ENCODE assay signal across 10 cellular contexts in genomic region chr20:36644032-36644712, GRCh38.
DNase-seq lines count a peak whose midpoint lies in the region.
"Had no signal": no experiment of that assay in that cellular context is flagged by ENCODE, and none has a peak within 500 bp of the region (broad histone marks: within the 10 kb centered on the region; RNA-seq: fewer than 3 reads in every experiment).

No MANE protein-coding gene starts in this region.

- H3K27ac ChIP-seq in skin epidermis (peak overlapping the region in 7 of 21 experiments; percentile 35 to 90 (median 85)), caudate nucleus (ENCODE audit: low read depth, low read length) (no peak overlapping the region)

- H3K4me3 ChIP-seq in skin epidermis: peak overlapping the region in 5 of 7 experiments; percentile 11 to 35 (median 17)

- peak; percentile 40 for DNase-seq in activated CD4-positive, alpha-beta T cell treated with anti-CD3 and anti-CD28 coated beads for 1 hour
- DNase-seq in activated T-helper 9 cell treated with anti-CD3 and anti-CD28 coated beads, Interleukin-2, amount 50 U/mL, for 16 hours (ENCODE audit: low read depth): peak; percentile 39
- DNase-seq in stimulated activated naive CD4-positive, alpha-beta T cell (lab: John Stamatoyannopoulos, UW): peak; percentile 6 to 55 (median 33)
- DNase-seq in inferior parietal cortex (ENCODE audit: extremely low spot score) (no peak), caudate nucleus (lab: John Stamatoyannopoulos, UW) (no peak), Kasumi-1 (lab: John Stamatoyannopoulos, UW) (no peak), SHP77 (lab: John Stamatoyannopoulos, UW) (no peak)
- DNase-seq: kidney, NCI-H510A had no signal

Comparison
In these comparisons a context has a peak if more than half of its experiments do, and no peak if none do; other contexts are left out.
1. DNase-seq: peak in activated CD4-positive, alpha-beta T cell treated with anti-CD3 and anti-CD28 coated beads for 1 hour (single experiment), activated T-helper 9 cell treated with anti-CD3 and anti-CD28 coated beads, Interleukin-2, amount 50 U/mL, for 16 hours (single experiment) and stimulated activated naive CD4-positive, alpha-beta T cell (6 of 6); none in inferior parietal cortex (single experiment), caudate nucleus (0 of 61), Kasumi-1 (0 of 2) and SHP77 (0 of 2).